1 cellular context compared by ENCODE assay signal in genomic region chr2:231708773-231709635, GRCh38.
TF ChIP-seq lines count a peak whose summit lies in the region.

No MANE protein-coding gene starts in this region.

TF ChIP-seq in HEK293, 187 proteins besides CTCF, POLR2A, EP300 and RAD21 (continued from another document):
- TF ChIP-seq, protein P1, sequence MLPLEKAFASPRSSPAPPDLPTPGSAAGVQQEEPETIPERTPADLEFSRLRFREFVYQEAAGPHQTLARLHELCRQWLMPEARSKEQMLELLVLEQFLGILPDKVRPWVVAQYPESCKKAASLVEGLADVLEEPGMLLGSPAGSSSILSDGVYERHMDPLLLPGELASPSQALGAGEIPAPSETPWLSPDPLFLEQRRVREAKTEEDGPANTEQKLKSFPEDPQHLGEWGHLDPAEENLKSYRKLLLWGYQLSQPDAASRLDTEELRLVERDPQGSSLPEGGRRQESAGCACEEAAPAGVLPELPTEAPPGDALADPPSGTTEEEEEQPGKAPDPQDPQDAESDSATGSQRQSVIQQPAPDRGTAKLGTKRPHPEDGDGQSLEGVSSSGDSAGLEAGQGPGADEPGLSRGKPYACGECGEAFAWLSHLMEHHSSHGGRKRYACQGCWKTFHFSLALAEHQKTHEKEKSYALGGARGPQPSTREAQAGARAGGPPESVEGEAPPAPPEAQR (tag by site-specific recombination; IDR thresholded peaks at IDR 0.05), result 0 out of 2 replicates have a peak, but pooled peaks have one; percentile 39
- 0 out of 2 replicates have a peak, but pooled peaks have one; percentile 15 for TF ChIP-seq ZNF501 (tag by site-specific recombination; IDR thresholded peaks at IDR 0.05)
- TF ChIP-seq ZBTB8A (tag by site-specific recombination; IDR thresholded peaks at IDR 0.05), result peak; percentile 77
- TF ChIP-seq ZNF560 (tag by site-specific recombination; IDR thresholded peaks at IDR 0.05; ENCODE audit: borderline replicate concordance), result no peak
- no peak for TF ChIP-seq ZNF518A (tag by site-specific recombination; conservative IDR thresholded peaks at IDR 0.05; ENCODE audit: low read depth)
- TF ChIP-seq, protein P2, sequence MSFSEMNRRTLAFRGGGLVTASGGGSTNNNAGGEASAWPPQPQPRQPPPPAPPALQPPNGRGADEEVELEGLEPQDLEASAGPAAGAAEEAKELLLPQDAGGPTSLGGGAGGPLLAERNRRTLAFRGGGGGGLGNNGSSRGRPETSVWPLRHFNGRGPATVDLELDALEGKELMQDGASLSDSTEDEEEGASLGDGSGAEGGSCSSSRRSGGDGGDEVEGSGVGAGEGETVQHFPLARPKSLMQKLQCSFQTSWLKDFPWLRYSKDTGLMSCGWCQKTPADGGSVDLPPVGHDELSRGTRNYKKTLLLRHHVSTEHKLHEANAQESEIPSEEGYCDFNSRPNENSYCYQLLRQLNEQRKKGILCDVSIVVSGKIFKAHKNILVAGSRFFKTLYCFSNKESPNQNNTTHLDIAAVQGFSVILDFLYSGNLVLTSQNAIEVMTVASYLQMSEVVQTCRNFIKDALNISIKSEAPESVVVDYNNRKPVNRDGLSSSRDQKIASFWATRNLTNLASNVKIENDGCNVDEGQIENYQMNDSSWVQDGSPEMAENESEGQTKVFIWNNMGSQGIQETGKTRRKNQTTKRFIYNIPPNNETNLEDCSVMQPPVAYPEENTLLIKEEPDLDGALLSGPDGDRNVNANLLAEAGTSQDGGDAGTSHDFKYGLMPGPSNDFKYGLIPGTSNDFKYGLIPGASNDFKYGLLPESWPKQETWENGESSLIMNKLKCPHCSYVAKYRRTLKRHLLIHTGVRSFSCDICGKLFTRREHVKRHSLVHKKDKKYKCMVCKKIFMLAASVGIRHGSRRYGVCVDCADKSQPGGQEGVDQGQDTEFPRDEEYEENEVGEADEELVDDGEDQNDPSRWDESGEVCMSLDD (tag by site-specific recombination; IDR thresholded peaks at IDR 0.05), result no peak
- TF ChIP-seq YY2 (tag by site-specific recombination; IDR thresholded peaks at IDR 0.05), result 0 out of 2 replicates have a peak, but pooled peaks have one; percentile 24
- TF ChIP-seq GLIS2 (tag by site-specific recombination; IDR thresholded peaks at IDR 0.05), result 0 out of 2 replicates have a peak, but pooled peaks have one; percentile 13
- TF ChIP-seq, protein P3, sequence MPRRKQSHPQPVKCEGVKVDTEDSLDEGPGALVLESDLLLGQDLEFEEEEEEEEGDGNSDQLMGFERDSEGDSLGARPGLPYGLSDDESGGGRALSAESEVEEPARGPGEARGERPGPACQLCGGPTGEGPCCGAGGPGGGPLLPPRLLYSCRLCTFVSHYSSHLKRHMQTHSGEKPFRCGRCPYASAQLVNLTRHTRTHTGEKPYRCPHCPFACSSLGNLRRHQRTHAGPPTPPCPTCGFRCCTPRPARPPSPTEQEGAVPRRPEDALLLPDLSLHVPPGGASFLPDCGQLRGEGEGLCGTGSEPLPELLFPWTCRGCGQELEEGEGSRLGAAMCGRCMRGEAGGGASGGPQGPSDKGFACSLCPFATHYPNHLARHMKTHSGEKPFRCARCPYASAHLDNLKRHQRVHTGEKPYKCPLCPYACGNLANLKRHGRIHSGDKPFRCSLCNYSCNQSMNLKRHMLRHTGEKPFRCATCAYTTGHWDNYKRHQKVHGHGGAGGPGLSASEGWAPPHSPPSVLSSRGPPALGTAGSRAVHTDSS (tag by site-specific recombination; IDR thresholded peaks at IDR 0.05), result no peak
- no peak for TF ChIP-seq ZNF324 (tag by site-specific recombination; IDR thresholded peaks at IDR 0.05)
- TF ChIP-seq ZNF768 (tag by site-specific recombination; IDR thresholded peaks at IDR 0.05), result no peak
- TF ChIP-seq, protein P4, sequence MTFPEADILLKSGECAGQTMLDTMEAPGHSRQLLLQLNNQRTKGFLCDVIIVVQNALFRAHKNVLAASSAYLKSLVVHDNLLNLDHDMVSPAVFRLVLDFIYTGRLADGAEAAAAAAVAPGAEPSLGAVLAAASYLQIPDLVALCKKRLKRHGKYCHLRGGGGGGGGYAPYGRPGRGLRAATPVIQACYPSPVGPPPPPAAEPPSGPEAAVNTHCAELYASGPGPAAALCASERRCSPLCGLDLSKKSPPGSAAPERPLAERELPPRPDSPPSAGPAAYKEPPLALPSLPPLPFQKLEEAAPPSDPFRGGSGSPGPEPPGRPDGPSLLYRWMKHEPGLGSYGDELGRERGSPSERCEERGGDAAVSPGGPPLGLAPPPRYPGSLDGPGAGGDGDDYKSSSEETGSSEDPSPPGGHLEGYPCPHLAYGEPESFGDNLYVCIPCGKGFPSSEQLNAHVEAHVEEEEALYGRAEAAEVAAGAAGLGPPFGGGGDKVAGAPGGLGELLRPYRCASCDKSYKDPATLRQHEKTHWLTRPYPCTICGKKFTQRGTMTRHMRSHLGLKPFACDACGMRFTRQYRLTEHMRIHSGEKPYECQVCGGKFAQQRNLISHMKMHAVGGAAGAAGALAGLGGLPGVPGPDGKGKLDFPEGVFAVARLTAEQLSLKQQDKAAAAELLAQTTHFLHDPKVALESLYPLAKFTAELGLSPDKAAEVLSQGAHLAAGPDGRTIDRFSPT (tag by site-specific recombination; IDR thresholded peaks at IDR 0.05), result no peak
- TF ChIP-seq MEIS1 (CRISPR knock-in tag; IDR thresholded peaks at IDR 0.05; ENCODE audit: borderline replicate concordance), result peak; percentile 33; the same call in 1 of the 2 replicates
- 0 out of 2 replicates have a peak, but pooled peaks have one; percentile 5 for TF ChIP-seq ZNF121 (tag by site-specific recombination; IDR thresholded peaks at IDR 0.05)
- peak; percentile 82; the same call in 1 of the 2 replicates for TF ChIP-seq PBX3 (CRISPR knock-in tag; IDR thresholded peaks at IDR 0.05)
- TF ChIP-seq, protein P5, sequence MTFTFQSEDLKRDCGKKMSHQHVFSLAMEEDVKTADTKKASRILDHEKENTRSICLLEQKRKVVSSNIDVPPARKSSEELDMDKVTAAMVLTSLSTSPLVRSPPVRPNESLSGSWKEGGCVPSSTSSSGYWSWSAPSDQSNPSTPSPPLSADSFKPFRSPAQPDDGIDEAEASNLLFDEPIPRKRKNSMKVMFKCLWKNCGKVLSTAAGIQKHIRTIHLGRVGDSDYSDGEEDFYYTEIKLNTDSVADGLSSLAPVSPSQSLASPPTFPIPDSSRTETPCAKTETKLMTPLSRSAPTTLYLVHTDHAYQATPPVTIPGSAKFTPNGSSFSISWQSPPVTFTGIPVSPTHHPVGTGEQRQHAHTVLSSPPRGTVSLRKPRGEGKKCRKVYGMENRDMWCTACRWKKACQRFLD (tag by site-specific recombination; IDR thresholded peaks at IDR 0.05), result no peak
- no peak for TF ChIP-seq ZNF585B (tag by site-specific recombination; IDR thresholded peaks at IDR 0.05)
- peak; percentile 9; the same call in 1 of the 2 replicates for TF ChIP-seq KLF9 (tag by site-specific recombination; IDR thresholded peaks at IDR 0.05; ENCODE audit: low read depth)
- no peak for TF ChIP-seq ZNF610 (tag by site-specific recombination; IDR thresholded peaks at IDR 0.05; ENCODE audit: borderline replicate concordance)
- no peak for TF ChIP-seq ZNF645 (tag by site-specific recombination; IDR thresholded peaks at IDR 0.05)
- 0 out of 2 replicates have a peak, but pooled peaks have one; percentile 0 for TF ChIP-seq ZNF2 (tag by site-specific recombination; IDR thresholded peaks at IDR 0.05)
- TF ChIP-seq PRDM1 (tag by site-specific recombination; IDR thresholded peaks at IDR 0.05), result no peak
- peak; percentile 41 for TF ChIP-seq ZBTB26 (tag by site-specific recombination; optimal IDR thresholded peaks at IDR 0.05)
- no peak for TF ChIP-seq ZBTB48 (tag by site-specific recombination; IDR thresholded peaks at IDR 0.05)
- TF ChIP-seq, protein P6, sequence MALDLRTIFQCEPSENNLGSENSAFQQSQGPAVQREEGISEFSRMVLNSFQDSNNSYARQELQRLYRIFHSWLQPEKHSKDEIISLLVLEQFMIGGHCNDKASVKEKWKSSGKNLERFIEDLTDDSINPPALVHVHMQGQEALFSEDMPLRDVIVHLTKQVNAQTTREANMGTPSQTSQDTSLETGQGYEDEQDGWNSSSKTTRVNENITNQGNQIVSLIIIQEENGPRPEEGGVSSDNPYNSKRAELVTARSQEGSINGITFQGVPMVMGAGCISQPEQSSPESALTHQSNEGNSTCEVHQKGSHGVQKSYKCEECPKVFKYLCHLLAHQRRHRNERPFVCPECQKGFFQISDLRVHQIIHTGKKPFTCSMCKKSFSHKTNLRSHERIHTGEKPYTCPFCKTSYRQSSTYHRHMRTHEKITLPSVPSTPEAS (tag by site-specific recombination; IDR thresholded peaks at IDR 0.05), result no peak
- no peak for TF ChIP-seq ZNF529 (tag by site-specific recombination; IDR thresholded peaks at IDR 0.05; ENCODE audit: insufficient replicate concordance)
- 0 out of 2 replicates have a peak, but pooled peaks have one; percentile 16 for TF ChIP-seq ZBTB11 (tag by site-specific recombination; conservative IDR thresholded peaks at IDR 0.05; ENCODE audit: low read depth)
- peak; percentile 27; the same call in 1 of the 2 replicates for TF ChIP-seq ZNF341 (tag by site-specific recombination; IDR thresholded peaks at IDR 0.05; ENCODE audit: low read depth)
- peak; percentile 82 for TF ChIP-seq EGR2 (tag by site-specific recombination; IDR thresholded peaks at IDR 0.05; ENCODE audit: low read depth)
- TF ChIP-seq YY1 (tag by site-specific recombination; IDR thresholded peaks at IDR 0.05), result no peak
